12 cellular contexts compared by ENCODE assay signal in the genomic region with DNA sequence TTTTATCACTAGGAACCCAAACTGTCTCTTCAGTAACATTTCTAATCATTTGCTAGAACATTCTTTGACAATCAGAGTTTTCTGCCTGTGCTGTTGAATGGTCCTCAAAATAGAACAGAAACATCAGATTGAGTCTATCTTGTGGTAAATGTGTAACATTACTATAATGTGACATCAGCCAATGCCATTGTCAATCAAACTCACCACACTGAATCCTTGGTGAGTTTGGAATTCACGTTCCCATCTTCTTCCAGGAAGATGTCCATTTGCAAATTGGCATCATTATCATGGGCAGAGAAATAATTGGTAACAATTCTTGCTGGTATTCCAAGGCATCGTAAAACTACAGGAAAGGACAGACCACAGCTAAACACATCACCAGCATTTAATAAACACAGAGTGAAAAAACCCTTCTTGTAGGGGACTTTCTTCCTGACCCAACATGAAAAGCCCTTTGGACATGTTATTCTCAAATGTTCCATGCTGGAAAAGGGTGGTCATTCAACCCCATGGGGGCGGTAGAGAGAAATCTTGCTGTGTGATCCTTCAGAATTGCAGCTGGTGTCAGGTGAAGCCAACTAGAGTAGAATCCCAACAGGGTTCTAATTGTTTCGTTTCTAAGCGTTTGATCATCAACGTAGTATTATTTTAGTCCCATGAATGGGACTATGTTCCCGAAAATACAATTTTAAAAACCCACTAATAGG.
DNase-seq lines count a peak whose midpoint lies in the region; ATAC-seq and TF ChIP-seq lines count a peak whose summit lies in the region.
"Had no signal": no experiment of that assay in that cellular context is flagged by ENCODE, and none has a peak within 500 bp of the region (broad histone marks: within the 10 kb centered on the region; RNA-seq: fewer than 3 reads in every experiment).

No MANE protein-coding gene starts in this region.

- H3K4ac ChIP-seq in neuronal stem cell (ENCODE audit: low read length), result no peak overlapping the region

- no peak overlapping the region for H3K27ac ChIP-seq in WERI-Rb-1
- H3K27ac ChIP-seq in right lobe of liver, result no peak overlapping the region
- H3K27ac ChIP-seq in neuronal stem cell (replicated peaks; ENCODE audit: low read length), result no peak overlapping the region
- H3K27ac ChIP-seq: cardiac muscle cell had no signal

- H2AFZ ChIP-seq in neuronal stem cell (ENCODE audit: low read length), result no peak overlapping the region

- 40% methylated on average over 7 of the region's 7 CpGs for WGBS in right lobe of liver (ENCODE audit: insufficient coverage, low coverage, low lambda C conversion rate, missing lambda C conversion rate)
- no CpG with 5 or more reads among the region's 7 CpGs for WGBS in neuronal stem cell (ENCODE audit: extremely low coverage in 2 of 2, insufficient read length in 2 of 2, insufficient replicate concordance in 1 of 2), 2 donors

- no peak overlapping the region for H3K4me2 ChIP-seq in neuronal stem cell (ENCODE audit: insufficient read depth, low read length, poor library complexity, severe bottlenecking)

- H2BK15ac ChIP-seq in neuronal stem cell (ENCODE audit: low read length), result no peak overlapping the region

- H3K36me3 ChIP-seq in WERI-Rb-1 (no peaks in the 10 kb centered on the region), right lobe of liver (no peaks in the 10 kb centered on the region), neuronal stem cell (replicated peaks in 1 of 2; ENCODE audit: control insufficient read depth in 2 of 2, insufficient read depth in 2 of 2, low read length in 2 of 2) (no peaks in the 10 kb centered on the region)
- H3K36me3 ChIP-seq: cardiac muscle cell had no signal

- H4K8ac ChIP-seq in neuronal stem cell (ENCODE audit: low read depth, low read length), result no peak overlapping the region

- peaks cover 2% of the 10 kb centered on the region for H3K9me3 ChIP-seq in WERI-Rb-1 (ENCODE audit: severe bottlenecking)
- H3K9me3 ChIP-seq in right lobe of liver, result no peaks in the 10 kb centered on the region
- H3K9me3 ChIP-seq in neuronal stem cell (replicated peaks in 1 of 2; ENCODE audit: control insufficient read depth in 2 of 2, insufficient read depth in 1 of 2, low read depth in 1 of 2, low read length in 2 of 2), result no peaks in the 10 kb centered on the region

- CTCF ChIA-PET in GM10248 (lab: Yijun Ruan, JAX), result interaction anchor here (1.3 to 1.4 kb wide), 3 partner anchors 14 to 324 kb away, joined by 3 read pairs; no protein-coding TSS in a partner anchor

- H2BK5ac ChIP-seq in neuronal stem cell (ENCODE audit: low read length), result no peak overlapping the region

- intact Hi-C loops in right lobe of liver (cut with DNase I), result no loop called here

- no peaks in the 10 kb centered on the region for H3K79me1 ChIP-seq in neuronal stem cell (ENCODE audit: low read depth, low read length)

- H3K23ac ChIP-seq in neuronal stem cell (ENCODE audit: low read depth, low read length, poor library complexity), result no peak overlapping the region

- TF ChIP-seq POLR2A in right lobe of liver (IDR thresholded peaks at IDR 0.05), result no peak

- no peak overlapping the region for H3K18ac ChIP-seq in neuronal stem cell (ENCODE audit: low read length)

- H2BK120ac ChIP-seq in neuronal stem cell (ENCODE audit: low read depth, low read length), result no peak overlapping the region

- DNase-seq in GM10248 (ENCODE audit: extremely low spot score) (peak; percentile 18), HuH-7 (ENCODE audit: low spot score) (peak; percentile 16), WERI-Rb-1 (peak; percentile 81), right lobe of liver (no peak), pons (ENCODE audit: low spot score) (no peak), neuronal stem cell (ENCODE audit: low spot score) (no peak)
- DNase-seq: hippocampal formation, posterior cingulate gyrus, Right ventricle myocardium superior had no signal

- no peak overlapping the region for H2AK5ac ChIP-seq in neuronal stem cell (ENCODE audit: low read depth, low read length)

- no peaks in the 10 kb centered on the region for H3K4me1 ChIP-seq in right lobe of liver
- peaks cover 0 to 3% of the 10 kb centered on the region in 2 donors for H3K4me1 ChIP-seq in neuronal stem cell (ENCODE audit: control insufficient read depth in 2 of 2, insufficient read depth in 1 of 2, low read depth in 1 of 2, low read length in 2 of 2)

- no peak overlapping the region for H3K14ac ChIP-seq in neuronal stem cell (ENCODE audit: low read length)

- H4K91ac ChIP-seq in neuronal stem cell (ENCODE audit: low read depth, low read length, poor library complexity), result no peak overlapping the region

- no peak overlapping the region for H3K9ac ChIP-seq in neuronal stem cell (ENCODE audit: low read depth, low read length, poor library complexity)

- H2BK12ac ChIP-seq in neuronal stem cell (ENCODE audit: low read length), result no peak overlapping the region

- TF ChIP-seq CTCF in GM10248 (IDR thresholded peaks at IDR 0.05; ENCODE audit: control extremely low read depth, extremely low read depth, low read depth, missing control alignments), result no peak
- TF ChIP-seq CTCF in WERI-Rb-1 (IDR thresholded peaks at IDR 0.05; ENCODE audit: low read depth, low read length), result peak; percentile 72
- peak in 3 of 4 donors; percentile 17 to 46 (median 23) for TF ChIP-seq CTCF in right lobe of liver (IDR thresholded peaks at IDR 0.05)

- ATAC-seq in right lobe of liver, result peak in 1 of 4 donors; percentile 56
- ATAC-seq in HG03139 (IDR thresholded peaks at IDR 0.05; ENCODE audit: unreplicated experiment), result no peak
- no peak for ATAC-seq in GM18520 (IDR thresholded peaks at IDR 0.05; ENCODE audit: unreplicated experiment)

- no peaks in the 10 kb centered on the region for H3K27me3 ChIP-seq in WERI-Rb-1 (ENCODE audit: insufficient read depth, low read depth, severe bottlenecking)
- H3K27me3 ChIP-seq in right lobe of liver, result no peaks in the 10 kb centered on the region
- no peaks in the 10 kb centered on the region for H3K27me3 ChIP-seq in neuronal stem cell (ENCODE audit: control insufficient read depth in 3 of 3, insufficient read depth in 3 of 3, low read depth in 1 of 3, low read length in 3 of 3)
- H3K27me3 ChIP-seq: cardiac muscle cell had no signal

- POLR2A ChIA-PET in GM10248 (lab: Yijun Ruan, JAX), result no interaction called here

- no peak overlapping the region for H3K4me3 ChIP-seq in WERI-Rb-1 (ENCODE audit: low read depth, low read length)
- no peak overlapping the region for H3K4me3 ChIP-seq in right lobe of liver
- no peak overlapping the region for H3K4me3 ChIP-seq in neuronal stem cell (ENCODE audit: low read length in 2 of 2)
- H3K4me3 ChIP-seq: cardiac muscle cell had no signal

Comparison
In these comparisons a context has a peak if more than half of its experiments do, and no peak if none do; other contexts are left out.
1. DNase-seq: peak in GM10248 (single experiment), HuH-7 (single experiment) and WERI-Rb-1 (single experiment); none in right lobe of liver (0 of 3), pons (single experiment) and neuronal stem cell (single experiment).